ENCODE assay signal across 14 cellular contexts in genomic region chr6:99364026-99364425, GRCh38. TPM values are rescaled to one million over a fixed set of nuclear protein-coding genes. Genes with fewer than 3 reads are reported as not detected.
DNase-seq lines count a peak whose midpoint lies in the region; ATAC-seq, FAIRE-seq and TF ChIP-seq lines count a peak whose summit lies in the region.
"Had no signal": no experiment of that assay in that cellular context is flagged by ENCODE, and none has a peak within 500 bp of the region (broad histone marks: within the 10 kb centered on the region; RNA-seq: fewer than 3 reads in every experiment).

No MANE protein-coding gene starts in this region.

- ATAC-seq in GM19023 (IDR thresholded peaks at IDR 0.05; ENCODE audit: unreplicated experiment) (peak; percentile 75), HG02588 (IDR thresholded peaks at IDR 0.05; ENCODE audit: unreplicated experiment) (peak; percentile 94), HG03342 (IDR thresholded peaks at IDR 0.05; ENCODE audit: unreplicated experiment) (peak; percentile 93)
- ATAC-seq: HCT116 had no signal

- FAIRE-seq in GM12891 (lab: Jason Lieb, UNC) (peak; percentile 52), frontal cortex (lab: Jason Lieb, UNC) (no peak)

- DNase-seq in GM12891 (ENCODE audit: insufficient read length, low spot score) (no peak), NCI-H524 treated with DMSO at 0.1 percent for 48 hours (lab: John Stamatoyannopoulos, UW) (no peak), frontal cortex (ENCODE audit: low spot score in 2 of 2) (no peak), NCI-H82 treated with DMSO at 0.1 percent for 48 hours (lab: John Stamatoyannopoulos, UW; ENCODE audit: unreplicated experiment) (no peak), NCI-H1092 (lab: John Stamatoyannopoulos, UW) (no peak)
- DNase-seq: activated B cell treated with CpG ODN at 0.5 μM for 24 hours, BE2C, Kasumi-1, NCI-H510A, SJCRH30 had no signal

- TF ChIP-seq POLR2A in GM12891 (IDR thresholded peaks at IDR 0.05; ENCODE audit: low read depth, low read length): no peak

TF ChIP-seq in GM12891, 5 proteins besides CTCF, POLR2A, EP300 and RAD21:
- no peak for TF ChIP-seq TAF1 (IDR thresholded peaks at IDR 0.05; ENCODE audit: low read depth, low read length)
- TF ChIP-seq POU2F2 (IDR thresholded peaks at IDR 0.05; ENCODE audit: low read depth, low read length): no peak
- TF ChIP-seq PAX5 (IDR thresholded peaks at IDR 0.05; ENCODE audit: insufficient read depth, low read length, severe bottlenecking): no peak
- no peak for TF ChIP-seq POLR2AphosphoS5 (IDR thresholded peaks at IDR 0.05; ENCODE audit: low read depth, low read length)
- TF ChIP-seq SPI1 (IDR thresholded peaks at IDR 0.05; ENCODE audit: low read depth, low read length): no peak

RNA-seq across cellular contexts. Expression of gene FAXC, which starts 14.6 kb away (rescaled TPM):
- not detected for polyA plus RNA-seq in GM12891 (2012; ENCODE audit: low read depth, missing spikeins)
- total RNA-seq in frontal cortex: 41.6 TPM
- total RNA-seq: activated B cell treated with CpG ODN at 0.5 μM for 24 hours had no signal

RNA-seq across cellular contexts. Expression of gene COQ3, which starts 30.0 kb away (rescaled TPM):
- polyA plus RNA-seq in GM12891 (2012; ENCODE audit: low read depth, missing spikeins): 12.1 TPM
- 11.8 TPM for total RNA-seq in frontal cortex
